In genomic region chr13:26476111-26476743, GRCh38 we compare ENCODE assay signal across 8 cellular contexts.
A peak's percentile ranks its signal among the peaks of the same experiment; 100 is the strongest.
DNase-seq lines count a peak whose midpoint lies in the region; ATAC-seq and TF ChIP-seq lines count a peak whose summit lies in the region.
"Had no signal": no experiment of that assay in that cellular context is flagged by ENCODE, and none has a peak within 500 bp of the region (broad histone marks: within the 10 kb centered on the region; RNA-seq: fewer than 3 reads in every experiment).

No MANE protein-coding gene starts in this region.

- no peaks in the 10 kb centered on the region for H3K36me3 Mint-ChIP-seq in stimulated activated memory B cell treated with anti-CD40 and anti-IgM and Interleukin-4, amounts not matched to agents 10 μg/mL and 1 μg/mL and 100 μg/mL, for 72 hours

- H3K9me3 ChIP-seq in MG63, result no peaks in the 10 kb centered on the region

- H3K4me1 Mint-ChIP-seq in stimulated activated memory B cell treated with anti-CD40 and anti-IgM and Interleukin-4, amounts not matched to agents 10 μg/mL and 1 μg/mL and 100 μg/mL, for 72 hours, result peaks cover 12% of the 10 kb centered on the region

- DNase-seq in M059J (ENCODE audit: low read depth) (peak; percentile 61), astrocyte of the cerebellum (ENCODE audit: low read depth) (no peak), iris pigment epithelial cell (ENCODE audit: low read depth) (peak; percentile 33), MG63 (no peak), OCI-M2 (lab: John Stamatoyannopoulos, UW; ENCODE audit: unreplicated experiment) (no peak)
- DNase-seq: NCI-H1930 had no signal

- no peak for TF ChIP-seq CTCF in astrocyte of the cerebellum (IDR thresholded peaks at IDR 0.05; ENCODE audit: low read depth, low read length, missing control alignments)

- peaks cover 26% of the 10 kb centered on the region for H3K27me3 Mint-ChIP-seq in stimulated activated memory B cell treated with anti-CD40 and anti-IgM and Interleukin-4, amounts not matched to agents 10 μg/mL and 1 μg/mL and 100 μg/mL, for 72 hours

- ATAC-seq in stimulated activated memory B cell treated with anti-CD40 and anti-IgM and Interleukin-4, amounts not matched to agents 10 μg/mL and 1 μg/mL and 100 μg/mL, for 72 hours, result no peak
- ATAC-seq in HG02981 (IDR thresholded peaks at IDR 0.05; ENCODE audit: unreplicated experiment), result no peak

- no peaks in the 10 kb centered on the region for H3K27me3 ChIP-seq in MG63

- H3K4me3 Mint-ChIP-seq in stimulated activated memory B cell treated with anti-CD40 and anti-IgM and Interleukin-4, amounts not matched to agents 10 μg/mL and 1 μg/mL and 100 μg/mL, for 72 hours, result peak overlapping the region; percentile 1

- peak overlapping the region; percentile 24 for H3K4me3 ChIP-seq in astrocyte of the cerebellum (ENCODE audit: low read depth, low read length)
- H3K4me3 ChIP-seq in MG63, result no peak overlapping the region

- in situ Hi-C loops in astrocyte of the cerebellum (cut with HindIII; ENCODE audit: low sequenced_read_pairs), result no loop called here

- H3K36me3 ChIP-seq in MG63, result no peaks in the 10 kb centered on the region

- H3K27ac Mint-ChIP-seq in stimulated activated memory B cell treated with anti-CD40 and anti-IgM and Interleukin-4, amounts not matched to agents 10 μg/mL and 1 μg/mL and 100 μg/mL, for 72 hours, result no peak overlapping the region

- H3K9me3 Mint-ChIP-seq in stimulated activated memory B cell treated with anti-CD40 and anti-IgM and Interleukin-4, amounts not matched to agents 10 μg/mL and 1 μg/mL and 100 μg/mL, for 72 hours, result no peaks in the 10 kb centered on the region

Comparison
In these comparisons a context has a peak if more than half of its experiments do, and no peak if none do; other contexts are left out.
1. DNase-seq: peak in M059J (single experiment) and iris pigment epithelial cell (single experiment); none in astrocyte of the cerebellum (single experiment), MG63 (single experiment) and OCI-M2 (single experiment).